8 cellular contexts compared by ENCODE assay signal in the genomic region with DNA sequence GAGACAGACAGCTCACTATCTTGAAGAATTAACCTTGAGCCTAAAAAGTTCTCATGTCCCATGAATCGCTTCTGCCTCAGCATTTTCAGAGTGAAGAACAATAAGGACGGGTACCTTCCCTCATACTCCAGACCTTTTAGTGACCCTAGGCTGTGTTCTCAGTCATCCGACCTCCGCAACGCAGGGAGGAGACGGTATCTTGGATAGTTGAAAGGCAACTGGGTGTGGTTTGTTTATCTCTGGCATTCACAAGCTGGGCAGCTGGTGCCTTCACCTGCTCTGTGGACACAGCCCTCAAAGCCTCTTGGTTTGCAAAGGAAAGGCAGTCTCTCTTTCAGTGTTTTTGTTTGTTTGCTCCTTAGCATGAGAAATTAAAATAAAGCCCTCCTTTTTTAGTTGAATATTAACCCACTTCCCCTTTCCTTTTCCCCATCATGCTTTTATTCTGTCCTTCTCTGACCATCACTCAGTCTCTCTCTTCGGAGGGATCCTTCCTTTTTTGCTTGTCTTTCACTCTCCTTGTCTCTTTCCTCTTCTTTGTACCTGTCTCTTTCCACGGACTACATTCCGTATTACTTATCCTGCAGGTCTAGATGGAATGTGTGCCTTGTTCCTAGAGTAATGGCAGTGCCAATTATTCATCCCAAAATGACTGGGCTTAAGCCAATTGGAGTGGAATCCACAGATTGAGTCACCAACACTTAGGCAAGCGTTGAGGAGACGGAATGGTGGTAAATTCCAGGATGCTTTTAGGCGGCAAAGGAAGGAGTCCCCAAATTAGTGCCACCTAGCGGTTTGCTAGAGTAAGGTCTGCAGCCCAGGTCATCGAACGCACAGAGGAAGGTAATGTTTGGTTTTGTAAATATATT. TPM values are rescaled to one million over a fixed set of nuclear protein-coding genes. Genes with fewer than 3 reads are reported as not detected.
DNase-seq lines count a peak whose midpoint lies in the region; ATAC-seq and TF ChIP-seq lines count a peak whose summit lies in the region.

No MANE protein-coding gene starts in this region.

- 34% methylated on average over 15 of the region's 15 CpGs for WGBS in suprapubic skin

- in situ Hi-C loops in ACHN (cut with HindIII; ENCODE audit: low pct_ligation_motif_present, low pct_unique_long_range_greater_than_20kb, low sequenced_read_pairs), result no loop called here

- no peak overlapping the region for H3K27ac ChIP-seq in suprapubic skin

- TF ChIP-seq CTCF in HFF-Myc (IDR thresholded peaks at IDR 0.05; ENCODE audit: low read depth, low read length, missing control alignments) (peak; percentile 72), suprapubic skin (IDR thresholded peaks at IDR 0.05) (peak; percentile 14 to 62)

- no peak for ATAC-seq in GM19467 (IDR thresholded peaks at IDR 0.05; ENCODE audit: unreplicated experiment)
- ATAC-seq in HG03521 (IDR thresholded peaks at IDR 0.05; ENCODE audit: unreplicated experiment), result no peak

- H3K4me3 ChIP-seq in HFF-Myc (replicated peaks; ENCODE audit: low read depth, low read length) (no peak overlapping the region), suprapubic skin (no peak overlapping the region)

- TF ChIP-seq EP300 in suprapubic skin (IDR thresholded peaks at IDR 0.05), result no peak

- no peak for TF ChIP-seq POLR2A in suprapubic skin (IDR thresholded peaks at IDR 0.05)

- peaks cover 49% of the 10 kb centered on the region for H3K4me1 ChIP-seq in suprapubic skin

- H3K9me3 ChIP-seq in suprapubic skin, result no peaks in the 10 kb centered on the region

- DNase-seq in ACHN (peak; percentile 46), HFF-Myc (ENCODE audit: extremely low read depth, low read depth) (no peak), RPMI8226 (peak; percentile 47), globus pallidus (ENCODE audit: low spot score) (peak; percentile 6), suprapubic skin (ENCODE audit: low spot score in 2 of 2) (no peak), NAMALWA (ENCODE audit: low spot score) (no peak)

- no peaks in the 10 kb centered on the region for H3K27me3 ChIP-seq in suprapubic skin

- H3K36me3 ChIP-seq in suprapubic skin, result no peaks in the 10 kb centered on the region

RNA-seq across cellular contexts. Expression of gene PRR15, which starts 45.8 kb away (rescaled TPM):
- total RNA-seq in suprapubic skin, result under 1 TPM in 3 of 4 donors, not detected in 1; 0.47 to 0.64 (median 0.47) TPM

Comparison
In these comparisons a context has a peak if more than half of its experiments do, and no peak if none do; other contexts are left out.
1. DNase-seq: peak in ACHN (single experiment), RPMI8226 (single experiment) and globus pallidus (single experiment); none in HFF-Myc (single experiment), suprapubic skin (0 of 2) and NAMALWA (single experiment).